ENCODE assay signal across 20 cellular contexts in genomic region chr6:4950076-4950475, GRCh38. TPM values are rescaled to one million over a fixed set of nuclear protein-coding genes. Genes with fewer than 3 reads are reported as not detected.
DNase-seq lines count a peak whose midpoint lies in the region; ATAC-seq, FAIRE-seq and TF ChIP-seq lines count a peak whose summit lies in the region.
"Had no signal": no experiment of that assay in that cellular context is flagged by ENCODE, and none has a peak within 500 bp of the region (broad histone marks: within the 10 kb centered on the region; RNA-seq: fewer than 3 reads in every experiment).

No MANE protein-coding gene starts in this region.

- no peak overlapping the region for H3K4ac ChIP-seq in H1 (replicated peaks; ENCODE audit: insufficient read length, low read depth, low read length)

- H2AFZ ChIP-seq in H1 (ENCODE audit: low read length), result no peak overlapping the region

- POLR2A ChIA-PET in H1 (lab: Charles Lee; ENCODE audit: partially characterized antibody), result no interaction called here

- no peaks in the 10 kb centered on the region for H3K9me3 ChIP-seq in H1 (ENCODE audit: insufficient read depth in 2 of 2, low read depth in 1 of 2, low read length in 1 of 2)
- H3K9me3 ChIP-seq: SJSA1 had no signal

- no peak overlapping the region for H2BK5ac ChIP-seq in H1 (ENCODE audit: low read depth, low read length)

- no peak overlapping the region for H3K9ac ChIP-seq in H1 (replicated peaks in 1 of 4; ENCODE audit: extremely low read depth in 1 of 4, low read depth in 3 of 4, low read length in 3 of 4)
- H3K9ac ChIP-seq: KMS-11 had no signal

- 88% methylated on average over 11 of the region's 11 CpGs; no CpG with 5 or more reads in 1 of the 2 experiments for WGBS in H1 (ENCODE audit: extremely low coverage in 1 of 2, insufficient coverage in 1 of 2, insufficient read length in 1 of 2, insufficient replicate concordance in 2 of 2, low coverage in 1 of 2, low lambda C conversion rate in 2 of 2, missing lambda C conversion rate in 1 of 2), 2 experiments

- DNase-seq in activated naive CD8-positive, alpha-beta T cell treated with anti-CD3 and anti-CD28 coated beads, Interleukin-2, amount 50 U/mL, for 24 hours, result no peak
- DNase-seq in activated naive CD8-positive, alpha-beta T cell treated with anti-CD3 and anti-CD28 coated beads for 36 hours, result no peak
- DNase-seq in H1 (ENCODE audit: low read depth in 1 of 2, low spot score in 2 of 2) (no peak), mesenteric fat pad (ENCODE audit: low spot score) (peak; percentile 47), type B pancreatic cell (ENCODE audit: extremely low spot score, unreplicated experiment) (peak; percentile 40), caudate nucleus (lab: John Stamatoyannopoulos, UW) (no peak)
- DNase-seq: DMS153, DND-41, MM.1S, NCI-H2029, NCI-H446, NCI-H524 treated with DMSO at 0.1 percent for 48 hours, NCI-H774 had no signal

- no peak overlapping the region for H2BK20ac ChIP-seq in H1 (ENCODE audit: low read length)

- H2BK12ac ChIP-seq in H1 (ENCODE audit: low read depth, low read length), result no peak overlapping the region

- peaks cover 0 to 3% of the 10 kb centered on the region in 2 experiments; a peak in 1 of 4 replicates for H3K79me2 ChIP-seq in H1 (ENCODE audit: control insufficient read depth in 1 of 2, insufficient read depth in 2 of 2, low read length in 2 of 2)

- H3K36me3 Mint-ChIP-seq in activated naive CD8-positive, alpha-beta T cell treated with anti-CD3 and anti-CD28 coated beads, Interleukin-2, amount 50 U/mL, for 24 hours (ENCODE audit: low read depth), result peaks cover 15% of the 10 kb centered on the region
- H3K36me3 Mint-ChIP-seq in activated naive CD8-positive, alpha-beta T cell treated with anti-CD3 and anti-CD28 coated beads for 36 hours, result peaks cover 8% of the 10 kb centered on the region
- H3K36me3 Mint-ChIP-seq in type B pancreatic cell, result peaks cover 45% of the 10 kb centered on the region

- H3K23me2 ChIP-seq in H1 (ENCODE audit: low read depth, low read length), result no peaks in the 10 kb centered on the region

- H3K4me2 ChIP-seq in H1 (ENCODE audit: insufficient read depth in 1 of 2, low read depth in 2 of 2, low read length in 2 of 2), result no peak overlapping the region
- H3K4me2 ChIP-seq: KMS-11 had no signal

- no peak for TF ChIP-seq POLR2A in H1 (IDR thresholded peaks at IDR 0.05; ENCODE audit: control extremely low read depth in 1 of 2, low read depth in 2 of 2, low read length in 2 of 2)

- H3K27me3 Mint-ChIP-seq in activated naive CD8-positive, alpha-beta T cell treated with anti-CD3 and anti-CD28 coated beads, Interleukin-2, amount 50 U/mL, for 24 hours, result no peaks in the 10 kb centered on the region
- H3K27me3 Mint-ChIP-seq in activated naive CD8-positive, alpha-beta T cell treated with anti-CD3 and anti-CD28 coated beads for 36 hours, result no peaks in the 10 kb centered on the region
- no peaks in the 10 kb centered on the region for H3K27me3 Mint-ChIP-seq in type B pancreatic cell

- no peak for ATAC-seq in activated naive CD8-positive, alpha-beta T cell treated with anti-CD3 and anti-CD28 coated beads, Interleukin-2, amount 50 U/mL, for 24 hours
- ATAC-seq in HG02852 (IDR thresholded peaks at IDR 0.05; ENCODE audit: unreplicated experiment) (no peak), HG03280 (IDR thresholded peaks at IDR 0.05; ENCODE audit: unreplicated experiment) (no peak)
- ATAC-seq: Right ventricle myocardium inferior had no signal

- no peak overlapping the region for H4K5ac ChIP-seq in H1 (ENCODE audit: insufficient read length, low read depth, low read length)

- peaks cover 5% of the 10 kb centered on the region for H3K79me1 ChIP-seq in H1 (ENCODE audit: low read depth, low read length)

- no peak overlapping the region for H2BK15ac ChIP-seq in H1 (ENCODE audit: low read length)

- no peak overlapping the region for H3K14ac ChIP-seq in H1 (ENCODE audit: insufficient read length)

- H2AK5ac ChIP-seq in H1 (ENCODE audit: low read depth, low read length), result no peak overlapping the region

- H3K4me1 ChIP-seq in H1 (replicated peaks in 1 of 4; ENCODE audit: control insufficient read depth in 3 of 4, insufficient read depth in 4 of 4, low read length in 3 of 4), result peaks cover 3 to 22% (median 6%) of the 10 kb centered on the region in 4 experiments
- H3K4me1 ChIP-seq: SJSA1 had no signal

- H4K8ac ChIP-seq in H1 (ENCODE audit: extremely low read depth, insufficient read depth, low read length), result no peak overlapping the region

- no peak; a peak in 1 of 4 replicates for TF ChIP-seq RAD21 in H1 (IDR thresholded peaks at IDR 0.05 in 1 of 2, conservative IDR thresholded peaks at IDR 0.05 in 1 of 2; ENCODE audit: low read depth in 2 of 2, low read length in 2 of 2)

- no peak overlapping the region for H3K27ac ChIP-seq in H1 (ENCODE audit: low read depth, low read length)
- no peak overlapping the region for H3K27ac ChIP-seq in caudate nucleus (ENCODE audit: low read depth, low read length)
- H3K27ac ChIP-seq: KMS-11, SJSA1 had no signal

- H3K9me3 Mint-ChIP-seq in activated naive CD8-positive, alpha-beta T cell treated with anti-CD3 and anti-CD28 coated beads, Interleukin-2, amount 50 U/mL, for 24 hours, result no peaks in the 10 kb centered on the region
- H3K9me3 Mint-ChIP-seq in activated naive CD8-positive, alpha-beta T cell treated with anti-CD3 and anti-CD28 coated beads for 36 hours, result no peaks in the 10 kb centered on the region
- H3K9me3 Mint-ChIP-seq in type B pancreatic cell, result no peaks in the 10 kb centered on the region

- H4K91ac ChIP-seq in H1 (replicated peaks; ENCODE audit: insufficient read length, low read length), result no peak overlapping the region

- H3K27me3 ChIP-seq in H1 (replicated peaks in 1 of 4; ENCODE audit: control insufficient read depth in 3 of 4, extremely low read depth in 1 of 4, insufficient read depth in 3 of 4, low read length in 3 of 4), result no peaks in the 10 kb centered on the region
- H3K27me3 ChIP-seq: SJSA1 had no signal

- H3K27ac Mint-ChIP-seq in activated naive CD8-positive, alpha-beta T cell treated with anti-CD3 and anti-CD28 coated beads, Interleukin-2, amount 50 U/mL, for 24 hours, result peak overlapping the region; percentile 8
- H3K27ac Mint-ChIP-seq in activated naive CD8-positive, alpha-beta T cell treated with anti-CD3 and anti-CD28 coated beads for 36 hours, result no peak overlapping the region
- H3K27ac Mint-ChIP-seq in type B pancreatic cell, result no peak overlapping the region

- no peak for TF ChIP-seq EP300 in H1 (IDR thresholded peaks at IDR 0.05; ENCODE audit: borderline replicate concordance in 1 of 2, low read depth in 2 of 2, low read length in 2 of 2)

- CTCF ChIA-PET in H1 (lab: Charles Lee; ENCODE audit: partially characterized antibody), result interaction anchor here (0.7 to 1.6 kb wide), 4 partner anchors 7 to 1130 kb away, joined by 3 to 6 read pairs (median 4); no protein-coding TSS in a partner anchor

- TF ChIP-seq CTCF in H1 (IDR thresholded peaks at IDR 0.05; ENCODE audit: control extremely low read depth in 1 of 3, insufficient read depth in 1 of 3, low read depth in 1 of 3, low read length in 3 of 3), result no peak
- TF ChIP-seq CTCF in type B pancreatic cell (conservative IDR thresholded peaks at IDR 0.05), result no peak

- H3K56ac ChIP-seq in H1 (replicated peaks; ENCODE audit: insufficient read length, low read depth, low read length), result no peak overlapping the region

- FAIRE-seq in H1 (lab: Jason Lieb, UNC), result no peak
- FAIRE-seq: H54, HTR-8/SVneo had no signal

- peaks cover 4 to 55% (median 24%) of the 10 kb centered on the region in 4 experiments for H3K36me3 ChIP-seq in H1 (ENCODE audit: control insufficient read depth in 2 of 4, insufficient read depth in 4 of 4, low read length in 3 of 4)

- H3K4me1 Mint-ChIP-seq in activated naive CD8-positive, alpha-beta T cell treated with anti-CD3 and anti-CD28 coated beads, Interleukin-2, amount 50 U/mL, for 24 hours, result no peaks in the 10 kb centered on the region
- H3K4me1 Mint-ChIP-seq in activated naive CD8-positive, alpha-beta T cell treated with anti-CD3 and anti-CD28 coated beads for 36 hours, result no peaks in the 10 kb centered on the region
- H3K4me1 Mint-ChIP-seq in type B pancreatic cell (ENCODE audit: unreplicated experiment), result peaks cover 4% of the 10 kb centered on the region

- peaks cover 3 to 23% of the 10 kb centered on the region in 2 experiments for H4K20me1 ChIP-seq in H1 (replicated peaks in 1 of 2; ENCODE audit: control insufficient read depth in 1 of 2, insufficient read depth in 2 of 2, low read length in 2 of 2)

- no peak overlapping the region for H2BK120ac ChIP-seq in H1 (replicated peaks; ENCODE audit: low read depth, low read length)

- H3K4me3 Mint-ChIP-seq in activated naive CD8-positive, alpha-beta T cell treated with anti-CD3 and anti-CD28 coated beads, Interleukin-2, amount 50 U/mL, for 24 hours, result no peak overlapping the region
- H3K4me3 Mint-ChIP-seq in activated naive CD8-positive, alpha-beta T cell treated with anti-CD3 and anti-CD28 coated beads for 36 hours, result no peak overlapping the region
- no peak overlapping the region for H3K4me3 Mint-ChIP-seq in type B pancreatic cell

- H3K18ac ChIP-seq in H1 (ENCODE audit: extremely low read depth, low read length), result no peak overlapping the region

- H3K23ac ChIP-seq in H1 (ENCODE audit: insufficient read length), result no peak overlapping the region

- no peak overlapping the region for H3K4me3 ChIP-seq in H1 (ENCODE audit: extremely low read depth in 1 of 4, insufficient read depth in 2 of 4, low read depth in 3 of 4, low read length in 4 of 4)
- H3K4me3 ChIP-seq: SJSA1 had no signal

TF ChIP-seq in H1, 55 proteins besides CTCF, POLR2A, EP300 and RAD21 (continues in another document):
- TF ChIP-seq EZH2 (IDR thresholded peaks at IDR 0.05; ENCODE audit: low read depth, low read length, severe bottlenecking) (no peak), CHD1 (IDR thresholded peaks at IDR 0.05; ENCODE audit: low read depth, low read length) (no peak), RFX5 (IDR thresholded peaks at IDR 0.05; ENCODE audit: borderline replicate concordance, low read depth, low read length) (no peak), POU5F1 (IDR thresholded peaks at IDR 0.05; ENCODE audit: low read depth, low read length) (no peak), NANOG (IDR thresholded peaks at IDR 0.05; ENCODE audit: insufficient read depth, low read depth, low read length, poor library complexity, severe bottlenecking) (no peak)

RNA-seq across cellular contexts. Expression of gene RPP40, which starts 53.8 kb away (rescaled TPM):
- total RNA-seq in activated naive CD8-positive, alpha-beta T cell treated with anti-CD3 and anti-CD28 coated beads for 36 hours, result 10 to 100 TPM; 18.9 to 20.6 TPM
- total RNA-seq in H1 (2021; fragmentation: NEBNext Ultra II Directional; extraction: Animal tissue kit (Norgen Biotek cat#: 25700)), result 15.7 and 17.1 TPM in 2 replicates
- polyA plus RNA-seq in H1 (2011; rRNA removed), result 5.1 and 7.0 TPM in 2 replicates
- polyA plus RNA-seq in H1 (2011; cell fraction: cytosol; rRNA removed), result 8.8 TPM
- polyA plus RNA-seq in H1 (2011; cell fraction: nucleus; rRNA removed), result 3.6 TPM
- 10.1 to 15.2 TPM (median 10.3 TPM) in 4 replicates for polyA plus RNA-seq in H1 (2012, experiment 1 of 2)
- 7.5 TPM for polyA plus RNA-seq in H1 (2012, experiment 2 of 2)
- polyA plus RNA-seq in H1 (2013, experiment 1 of 2), result 10.9 TPM
- 12.1 TPM for polyA plus RNA-seq in H1 (2013, experiment 2 of 2)
- 3.3 and 4.9 TPM in 2 replicates for polyA minus RNA-seq in H1 (2011; rRNA and poly(A)+ RNA removed)
- 4.3 TPM for polyA minus RNA-seq in H1 (2011; cell fraction: cytosol; rRNA and poly(A)+ RNA removed)
- polyA minus RNA-seq in H1 (2011; cell fraction: nucleus; rRNA and poly(A)+ RNA removed), result 4.4 TPM
- total RNA-seq in mesenteric fat pad (8.4 TPM), type B pancreatic cell (ENCODE audit: low replicate concordance) (5.6 and 9.2 TPM in 2 replicates)

Comparison
In these comparisons a context has a peak if more than half of its experiments do, and no peak if none do; other contexts are left out.
1. DNase-seq: peak in mesenteric fat pad (single experiment) and type B pancreatic cell (single experiment); none in activated naive CD8-positive, alpha-beta T cell treated with anti-CD3 and anti-CD28 coated beads, Interleukin-2, amount 50 U/mL, for 24 hours (single experiment), activated naive CD8-positive, alpha-beta T cell treated with anti-CD3 and anti-CD28 coated beads for 36 hours (single experiment), H1 (0 of 2) and caudate nucleus (0 of 61).